In genomic region chr13:51519839-51520238, GRCh38 we compare ENCODE assay signal across 16 cellular contexts.
DNase-seq lines count a peak whose midpoint lies in the region; ATAC-seq and TF ChIP-seq lines count a peak whose summit lies in the region.
"Had no signal": no experiment of that assay in that cellular context is flagged by ENCODE, and none has a peak within 500 bp of the region (broad histone marks: within the 10 kb centered on the region; RNA-seq: fewer than 3 reads in every experiment).

No MANE protein-coding gene starts in this region.

- H3K4ac ChIP-seq in mesenchymal stem cell (ENCODE audit: low read depth in 1 of 2, low read length in 2 of 2), result no peak overlapping the region

- no peak overlapping the region for H2BK120ac ChIP-seq in mesenchymal stem cell (ENCODE audit: low read depth, low read length)

- TF ChIP-seq CTCF in RWPE2 (IDR thresholded peaks at IDR 0.05; ENCODE audit: poor library complexity, severe bottlenecking) (no peak), prostate gland (IDR thresholded peaks at IDR 0.05) (no peak), upper lobe of left lung (IDR thresholded peaks at IDR 0.05) (no peak), tibial artery (IDR thresholded peaks at IDR 0.05) (no peak)

- peak; percentile 71 for DNase-seq in HCEC 1CT
- DNase-seq in RWPE2 (ENCODE audit: low spot score), result no peak
- peak; percentile 73 for DNase-seq in fibroblast of peridontal ligament (ENCODE audit: extremely low read depth)
- DNase-seq in prostate gland (ENCODE audit: low spot score), result peak; percentile 27
- no peak for DNase-seq in GDM1 (lab: John Stamatoyannopoulos, UW)
- DNase-seq in upper lobe of left lung, result no peak
- DNase-seq in mesenchymal stem cell, result no peak
- DNase-seq in tibial artery, result no peak
- DNase-seq: activated CD4-positive, alpha-beta T cell treated with anti-CD3 and anti-CD28 coated beads for 1 hour; activated CD8-positive, alpha-beta memory T cell treated with anti-CD3 and anti-CD28 coated beads, Interleukin-2, amount 50 U/mL, for 48 hours; left cardiac atrium; MM.1S; NCI-H2171; Right ventricle myocardium superior; stimulated activated CD4-positive, alpha-beta T cell treated with anti-CD3 and anti-CD28 coated beads, Interleukin-15, amount 100 ng/mL, for 24 hours; T-helper 17 cell had no signal

- no peak overlapping the region for H2AFZ ChIP-seq in mesenchymal stem cell (ENCODE audit: low read depth, low read length)

- H2BK15ac ChIP-seq in mesenchymal stem cell (ENCODE audit: low read depth, poor library complexity, severe bottlenecking), result no peak overlapping the region

- no peak overlapping the region for H2BK12ac ChIP-seq in mesenchymal stem cell (ENCODE audit: low read length in 2 of 2)

- H2AK5ac ChIP-seq in mesenchymal stem cell (ENCODE audit: low read length, severe bottlenecking), result no peak overlapping the region

- no peaks in the 10 kb centered on the region for H3K9me3 ChIP-seq in RWPE2 (ENCODE audit: severe bottlenecking)
- H3K9me3 ChIP-seq in prostate gland, result no peaks in the 10 kb centered on the region
- H3K9me3 ChIP-seq in upper lobe of left lung, result no peaks in the 10 kb centered on the region
- H3K9me3 ChIP-seq in mesenchymal stem cell (ENCODE audit: control insufficient read depth, low read length), result no peaks in the 10 kb centered on the region
- H3K9me3 ChIP-seq in tibial artery, result no peaks in the 10 kb centered on the region

- H3K79me1 ChIP-seq in mesenchymal stem cell (replicated peaks; ENCODE audit: low read length, poor library complexity, severe bottlenecking), result no peaks in the 10 kb centered on the region

- H3K4me3 ChIP-seq in RWPE2 (ENCODE audit: severe bottlenecking) (no peak overlapping the region), prostate gland (no peak overlapping the region), upper lobe of left lung (no peak overlapping the region), mesenchymal stem cell (ENCODE audit: insufficient read depth in 1 of 2, low read depth in 1 of 2, low read length in 2 of 2) (no peak overlapping the region), tibial artery (no peak overlapping the region)

- H3K23ac ChIP-seq in mesenchymal stem cell (ENCODE audit: low read length in 2 of 2), result no peak overlapping the region

- H3K36me3 ChIP-seq in RWPE2 (ENCODE audit: low read depth), result no peaks in the 10 kb centered on the region
- H3K36me3 ChIP-seq in prostate gland, result no peaks in the 10 kb centered on the region
- H3K36me3 ChIP-seq in upper lobe of left lung, result no peaks in the 10 kb centered on the region
- no peaks in the 10 kb centered on the region for H3K36me3 ChIP-seq in mesenchymal stem cell (ENCODE audit: control insufficient read depth in 1 of 2, insufficient read depth in 2 of 2, low read depth in 1 of 2, low read length in 2 of 2)
- no peaks in the 10 kb centered on the region for H3K36me3 ChIP-seq in tibial artery

- peak overlapping the region; percentile 71 for H3K27ac ChIP-seq in RWPE2 (ENCODE audit: poor library complexity, severe bottlenecking)
- peak overlapping the region in 1 of 2 donors; percentile 72 for H3K27ac ChIP-seq in prostate gland
- H3K27ac ChIP-seq in upper lobe of left lung, result no peak overlapping the region
- no peak overlapping the region for H3K27ac ChIP-seq in mesenchymal stem cell (ENCODE audit: low read length, poor library complexity, severe bottlenecking)
- H3K27ac ChIP-seq in tibial artery, result no peak overlapping the region

- H3K4me2 ChIP-seq in mesenchymal stem cell (ENCODE audit: low read length, poor library complexity, severe bottlenecking), result no peak overlapping the region

- H2BK5ac ChIP-seq in mesenchymal stem cell (ENCODE audit: low read depth, low read length, poor library complexity, severe bottlenecking), result no peak overlapping the region

- no peak overlapping the region for H4K8ac ChIP-seq in mesenchymal stem cell (ENCODE audit: low read length)

- TF ChIP-seq EP300 in upper lobe of left lung (IDR thresholded peaks at IDR 0.05), result no peak

- H3K18ac ChIP-seq in mesenchymal stem cell (ENCODE audit: low read depth in 1 of 2, low read length in 2 of 2), result no peak overlapping the region

- intact Hi-C loops in prostate gland (cut with DNase I), result no loop called here
- intact Hi-C loops in tibial artery (cut with DNase I; ENCODE audit: low total_unique reads), result no loop called here

- H3K4me1 ChIP-seq in RWPE2 (ENCODE audit: insufficient read depth, poor library complexity, severe bottlenecking) (peaks cover 45% of the 10 kb centered on the region), prostate gland (replicated peaks) (no peaks in the 10 kb centered on the region), upper lobe of left lung (peaks cover 0 to 7% (median 5%) of the 10 kb centered on the region in 4 donors), mesenchymal stem cell (ENCODE audit: control insufficient read depth, insufficient read depth, low read depth, low read length) (peaks cover 7% of the 10 kb centered on the region), tibial artery (no peaks in the 10 kb centered on the region)

- no peak overlapping the region for H3K14ac ChIP-seq in mesenchymal stem cell (ENCODE audit: low read length in 2 of 2)

- no peak overlapping the region for H3K9ac ChIP-seq in mesenchymal stem cell (ENCODE audit: low read length)

- no peak for TF ChIP-seq POLR2A in prostate gland (IDR thresholded peaks at IDR 0.05)
- TF ChIP-seq POLR2A in upper lobe of left lung (IDR thresholded peaks at IDR 0.05), result no peak

- no peak overlapping the region for H4K91ac ChIP-seq in mesenchymal stem cell (ENCODE audit: low read length)

- WGBS in prostate gland, result 32% methylated on average over 2 of the region's 2 CpGs
- 69 to 73% methylated on average over 2 of the region's 2 CpGs for WGBS in upper lobe of left lung, 2 donors
- no CpG with 5 or more reads among the region's 2 CpGs for WGBS in mesenchymal stem cell

- H3K27me3 ChIP-seq in RWPE2 (ENCODE audit: insufficient read depth, poor library complexity, severe bottlenecking) (no peaks in the 10 kb centered on the region), prostate gland (replicated peaks; ENCODE audit: insufficient read depth) (no peaks in the 10 kb centered on the region), upper lobe of left lung (no peaks in the 10 kb centered on the region), mesenchymal stem cell (ENCODE audit: control insufficient read depth in 1 of 2, insufficient read depth in 1 of 2, low read length in 2 of 2) (no peaks in the 10 kb centered on the region), tibial artery (no peaks in the 10 kb centered on the region)

- ATAC-seq in RWPE2 (ENCODE audit: low read depth) (peak; percentile 74), upper lobe of left lung (ENCODE audit: low FRiP score in 2 of 2) (no peak)
- ATAC-seq: T-helper 17 cell had no signal

Comparison
In these comparisons a context has a peak if more than half of its experiments do, and no peak if none do; other contexts are left out.
1. DNase-seq: peak in HCEC 1CT (single experiment), fibroblast of peridontal ligament (single experiment) and prostate gland (single experiment); none in RWPE2 (single experiment), GDM1 (single experiment), upper lobe of left lung (0 of 2), mesenchymal stem cell (single experiment) and tibial artery (0 of 2).